ENCODE assay signal across 8 cellular contexts in the genomic region with DNA sequence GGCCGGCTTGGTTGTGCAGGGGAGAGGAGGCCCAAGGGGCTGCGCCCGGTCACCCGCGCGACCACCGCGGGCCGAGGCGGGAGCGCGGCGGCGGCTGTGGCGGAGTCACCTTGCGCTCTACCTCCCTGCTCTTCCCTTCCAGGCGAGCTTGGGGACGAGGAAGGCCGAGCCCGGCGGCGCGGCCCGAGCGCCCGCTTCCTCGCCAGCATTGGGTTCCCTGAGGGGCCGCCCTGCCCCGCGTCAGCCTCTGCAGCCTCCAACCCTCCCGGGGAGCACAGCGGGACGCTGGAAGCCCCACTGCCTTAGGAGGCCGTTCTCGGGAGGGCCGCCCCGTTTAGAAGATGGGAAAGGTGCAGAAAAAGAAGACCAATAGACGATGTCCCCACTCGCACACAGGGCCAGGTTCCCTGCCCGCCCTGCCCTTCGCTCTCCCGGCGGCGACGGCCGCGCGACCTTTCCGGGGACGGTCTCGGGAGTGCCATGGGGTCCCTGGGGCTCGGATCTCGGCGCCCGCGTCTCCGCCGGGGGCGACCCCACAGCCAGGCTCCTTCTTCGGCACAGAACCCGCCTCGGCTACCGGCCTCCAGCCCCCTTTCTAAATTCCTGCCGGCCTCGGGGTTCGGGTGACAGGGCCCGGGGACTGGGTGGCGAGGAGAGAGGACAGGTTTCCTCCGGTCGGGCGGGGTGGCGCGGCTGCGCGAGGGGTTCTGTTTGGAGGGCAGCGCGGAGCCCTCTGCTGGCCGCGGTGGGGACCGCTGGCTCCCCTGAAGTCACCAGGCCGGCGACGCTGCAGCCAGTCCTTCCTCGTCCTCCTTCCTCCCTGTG.
DNase-seq lines count a peak whose midpoint lies in the region; ATAC-seq, FAIRE-seq and TF ChIP-seq lines count a peak whose summit lies in the region.

No MANE protein-coding gene starts in this region.

- H3K79me2 ChIP-seq in HepG2 (ENCODE audit: insufficient read depth, low read length), result no peaks in the 10 kb centered on the region

- H3K9ac ChIP-seq in HepG2 (ENCODE audit: insufficient read depth, low read depth, low read length), result peak overlapping the region; percentile 93

- no peaks in the 10 kb centered on the region for H3K36me3 ChIP-seq in HepG2 (replicated peaks in 1 of 2; ENCODE audit: control insufficient read depth in 1 of 2, insufficient read depth in 2 of 2, low read length in 2 of 2)

- POLR2A ChIA-PET in HepG2 (lab: Yijun Ruan, JAX), result interaction anchor here (0.8 to 1.3 kb wide), 5 partner anchors 38 to 76 kb away, joined by 4 to 6 read pairs (median 4); no protein-coding TSS in a partner anchor

- peak overlapping the region; percentile 78 for H3K27ac ChIP-seq in HepG2 (ENCODE audit: extremely low read length, insufficient read depth, low read length)

- CTCF ChIA-PET in HepG2 (lab: Yijun Ruan, JAX; ENCODE audit: low intra/inter-chr PET ratio, low total read pairs), result interaction anchor here (0.7 to 2.2 kb wide), 4 partner anchors 54 to 169 kb away, joined by 3 to 30 read pairs (median 12); no protein-coding TSS in a partner anchor

- DNase-seq in AML-193 (lab: John Stamatoyannopoulos, UW), result peak; percentile 51 to 71
- DNase-seq in NCI-H510A treated with DMSO at 0.1 percent for 48 hours (lab: John Stamatoyannopoulos, UW), result peak; percentile 28
- peak; percentile 78 to 81 for DNase-seq in activated CD4-positive, alpha-beta T cell treated with anti-CD3 and anti-CD28 coated beads, Interleukin-2, amount 50 U/mL, for 4 hours
- peak; percentile 86 for DNase-seq in dermis blood vessel endothelial cell
- DNase-seq in HepG2 (ENCODE audit: low spot score), result peak; percentile 78
- DNase-seq in stimulated activated CD4-positive, alpha-beta T cell treated with anti-CD3 and anti-CD28 coated beads, Interleukin-2, amount 100 ng/mL, for 4 hours (ENCODE audit: low read depth), result peak; percentile 74

- H3K4me1 ChIP-seq in HepG2 (ENCODE audit: insufficient read depth, low read length), result peaks cover 38% of the 10 kb centered on the region

- BruUV-seq in HepG2 (replicated peaks; lab: Mats Ljungman, UMichigan), result TSS peak; percentile 85

- no peaks in the 10 kb centered on the region for H4K20me1 ChIP-seq in HepG2 (ENCODE audit: insufficient read depth, low read length)

- peak; percentile 96 for TF ChIP-seq RAD21 in HepG2 (CRISPR knock-in tag; IDR thresholded peaks at IDR 0.05)

- ATAC-seq in GM19025 (IDR thresholded peaks at IDR 0.05; ENCODE audit: low read depth, unreplicated experiment), result peak; percentile 98
- ATAC-seq in HG03280 (IDR thresholded peaks at IDR 0.05; ENCODE audit: unreplicated experiment), result peak; percentile 98
- ATAC-seq in HepG2, result peak; percentile 96

- H3K4me2 ChIP-seq in HepG2 (ENCODE audit: low read depth, low read length), result peak overlapping the region; percentile 89

- H2AFZ ChIP-seq in HepG2 (ENCODE audit: low read length), result no peak overlapping the region

- FAIRE-seq in HepG2 (lab: Jason Lieb, UNC), result peak; percentile 36

- intact Hi-C loops in HepG2 (cut with micrococcal nuclease; ENCODE audit: unreplicated experiment), result loop anchor here (1.0 to 5.0 kb wide), 5 partner anchors 36 to 170 kb away; partner anchors contain the start of gene UGGT1

- in situ Hi-C loops in HepG2 (cut with HindIII; ENCODE audit: extremely low pct_ligation_motif_present, low pct_unique_long_range_greater_than_20kb), result loop anchor here (10.0 kb wide), 1 partner anchor 58 kb away; no protein-coding TSS in a partner anchor

- TF ChIP-seq POLR2A in HepG2 (IDR thresholded peaks at IDR 0.05; ENCODE audit: insufficient read depth in 1 of 2, low read depth in 2 of 2, low read length in 2 of 2), result peak; percentile 45 to 64; a peak in 2 of 4 replicates

- peak; percentile 99 for TF ChIP-seq CTCF in HepG2 (CRISPR knock-in tag; IDR thresholded peaks at IDR 0.05)

- H3K9me3 ChIP-seq in HepG2 (ENCODE audit: low read length), result no peaks in the 10 kb centered on the region

- 5% methylated on average over 56 of the region's 84 CpGs for WGBS in HepG2 (ENCODE audit: low lambda C conversion rate)

- TF ChIP-seq EP300 in HepG2 (IDR thresholded peaks at IDR 0.05; ENCODE audit: low read depth in 2 of 2, low read length in 2 of 2) (peak in 1 of 2 experiments; percentile 20; a peak in 1 of 4 replicates), HepG2 (CRISPR knock-in tag; IDR thresholded peaks at IDR 0.05; ENCODE audit: borderline replicate concordance) (no peak; the same call in 1 of the 2 replicates)

- H3K4me3 ChIP-seq in HepG2 (replicated peaks in 1 of 3; ENCODE audit: insufficient read depth in 1 of 3, low read depth in 2 of 3, low read length in 3 of 3), result peak overlapping the region; percentile 71 to 89 (median 72)

- no peaks in the 10 kb centered on the region for H3K27me3 ChIP-seq in HepG2 (ENCODE audit: control insufficient read depth in 1 of 2, insufficient read depth in 2 of 2, low read length in 2 of 2)

TF ChIP-seq in HepG2, 621 proteins besides CTCF, POLR2A, EP300 and RAD21 (continues in another document):
- TF ChIP-seq ZNF615 (CRISPR knock-in tag; IDR thresholded peaks at IDR 0.05; ENCODE audit: borderline replicate concordance) (no peak), PLRG1 (conservative IDR thresholded peaks at IDR 0.05) (no peak), ZNF724P (CRISPR knock-in tag; IDR thresholded peaks at IDR 0.05; ENCODE audit: borderline replicate concordance) (peak; percentile 37; the same call in 1 of the 2 replicates), ZNF746 (CRISPR knock-in tag; IDR thresholded peaks at IDR 0.05) (no peak; the same call in 1 of the 2 replicates), ZNF367 (CRISPR knock-in tag; IDR thresholded peaks at IDR 0.05; ENCODE audit: borderline replicate concordance) (no peak), YEATS4 (CRISPR knock-in tag; IDR thresholded peaks at IDR 0.05; ENCODE audit: borderline replicate concordance) (no peak; the same call in 1 of the 2 replicates), ZNF768 (CRISPR knock-in tag; IDR thresholded peaks at IDR 0.05) (peak; percentile 78), MEIS1 (CRISPR knock-in tag; IDR thresholded peaks at IDR 0.05; ENCODE audit: borderline replicate concordance) (peak; percentile 93), ZFY (CRISPR knock-in tag; IDR thresholded peaks at IDR 0.05) (peak; percentile 91), FOXA3 (CRISPR knock-in tag; IDR thresholded peaks at IDR 0.05) (peak; percentile 61), BRCA1 (CRISPR knock-in tag; IDR thresholded peaks at IDR 0.05) (0 out of 2 replicates have a peak, but pooled peaks have one; percentile 75), ATF7 (IDR thresholded peaks at IDR 0.05) (no peak), ATF7 (CRISPR knock-in tag; IDR thresholded peaks at IDR 0.05) (no peak; the same call in 1 of the 2 replicates)
- TF ChIP-seq, protein P1, sequence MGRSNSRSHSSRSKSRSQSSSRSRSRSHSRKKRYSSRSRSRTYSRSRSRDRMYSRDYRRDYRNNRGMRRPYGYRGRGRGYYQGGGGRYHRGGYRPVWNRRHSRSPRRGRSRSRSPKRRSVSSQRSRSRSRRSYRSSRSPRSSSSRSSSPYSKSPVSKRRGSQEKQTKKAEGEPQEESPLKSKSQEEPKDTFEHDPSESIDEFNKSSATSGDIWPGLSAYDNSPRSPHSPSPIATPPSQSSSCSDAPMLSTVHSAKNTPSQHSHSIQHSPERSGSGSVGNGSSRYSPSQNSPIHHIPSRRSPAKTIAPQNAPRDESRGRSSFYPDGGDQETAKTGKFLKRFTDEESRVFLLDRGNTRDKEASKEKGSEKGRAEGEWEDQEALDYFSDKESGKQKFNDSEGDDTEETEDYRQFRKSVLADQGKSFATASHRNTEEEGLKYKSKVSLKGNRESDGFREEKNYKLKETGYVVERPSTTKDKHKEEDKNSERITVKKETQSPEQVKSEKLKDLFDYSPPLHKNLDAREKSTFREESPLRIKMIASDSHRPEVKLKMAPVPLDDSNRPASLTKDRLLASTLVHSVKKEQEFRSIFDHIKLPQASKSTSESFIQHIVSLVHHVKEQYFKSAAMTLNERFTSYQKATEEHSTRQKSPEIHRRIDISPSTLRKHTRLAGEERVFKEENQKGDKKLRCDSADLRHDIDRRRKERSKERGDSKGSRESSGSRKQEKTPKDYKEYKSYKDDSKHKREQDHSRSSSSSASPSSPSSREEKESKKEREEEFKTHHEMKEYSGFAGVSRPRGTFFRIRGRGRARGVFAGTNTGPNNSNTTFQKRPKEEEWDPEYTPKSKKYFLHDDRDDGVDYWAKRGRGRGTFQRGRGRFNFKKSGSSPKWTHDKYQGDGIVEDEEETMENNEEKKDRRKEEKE (IDR thresholded peaks at IDR 0.05), result no peak
- TF ChIP-seq, protein P2, sequence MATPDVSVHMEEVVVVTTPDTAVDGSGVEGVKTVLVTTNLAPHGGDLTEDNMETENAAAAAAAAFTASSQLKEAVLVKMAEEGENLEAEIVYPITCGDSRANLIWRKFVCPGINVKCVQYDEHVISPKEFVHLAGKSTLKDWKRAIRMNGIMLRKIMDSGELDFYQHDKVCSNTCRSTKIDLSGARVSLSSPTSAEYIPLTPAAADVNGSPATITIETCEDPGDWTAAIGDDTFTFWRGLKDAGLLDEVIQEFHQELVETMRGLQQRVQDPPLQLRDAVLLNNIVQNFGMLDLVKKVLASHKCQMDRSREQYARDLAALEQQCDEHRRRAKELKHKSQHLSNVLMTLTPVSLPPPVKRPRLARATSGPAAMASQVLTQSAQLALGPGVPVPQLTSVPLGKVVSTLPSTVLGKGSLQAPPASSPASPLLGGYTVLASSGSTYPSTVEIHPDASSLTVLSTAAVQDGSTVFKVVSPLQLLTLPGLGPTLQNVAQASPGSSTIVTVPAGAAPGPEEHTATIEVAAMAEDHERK (CRISPR knock-in tag; IDR thresholded peaks at IDR 0.05; ENCODE audit: low read depth), result no peak
- TF ChIP-seq, protein P3, sequence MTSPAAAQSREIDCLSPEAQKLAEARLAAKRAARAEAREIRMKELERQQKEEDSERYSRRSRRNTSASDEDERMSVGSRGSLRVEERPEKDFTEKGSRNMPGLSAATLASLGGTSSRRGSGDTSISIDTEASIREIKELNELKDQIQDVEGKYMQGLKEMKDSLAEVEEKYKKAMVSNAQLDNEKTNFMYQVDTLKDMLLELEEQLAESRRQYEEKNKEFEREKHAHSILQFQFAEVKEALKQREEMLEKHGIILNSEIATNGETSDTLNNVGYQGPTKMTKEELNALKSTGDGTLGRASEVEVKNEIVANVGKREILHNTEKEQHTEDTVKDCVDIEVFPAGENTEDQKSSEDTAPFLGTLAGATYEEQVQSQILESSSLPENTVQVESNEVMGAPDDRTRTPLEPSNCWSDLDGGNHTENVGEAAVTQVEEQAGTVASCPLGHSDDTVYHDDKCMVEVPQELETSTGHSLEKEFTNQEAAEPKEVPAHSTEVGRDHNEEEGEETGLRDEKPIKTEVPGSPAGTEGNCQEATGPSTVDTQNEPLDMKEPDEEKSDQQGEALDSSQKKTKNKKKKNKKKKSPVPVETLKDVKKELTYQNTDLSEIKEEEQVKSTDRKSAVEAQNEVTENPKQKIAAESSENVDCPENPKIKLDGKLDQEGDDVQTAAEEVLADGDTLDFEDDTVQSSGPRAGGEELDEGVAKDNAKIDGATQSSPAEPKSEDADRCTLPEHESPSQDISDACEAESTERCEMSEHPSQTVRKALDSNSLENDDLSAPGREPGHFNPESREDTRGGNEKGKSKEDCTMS (CRISPR knock-in tag; conservative IDR thresholded peaks at IDR 0.05), result peak; percentile 75; the same call in 1 of the 2 replicates

Comparison
In these comparisons a context has a peak if more than half of its experiments do, and no peak if none do; other contexts are left out.
1. Peak in every context shown above with its lines: DNase-seq, ATAC-seq, H3K4me3 ChIP-seq and H3K27ac ChIP-seq.
2. DNase-seq: peak in every context shown above with its lines; median percentile 86 in dermis blood vessel endothelial cell; 80 in activated CD4-positive, alpha-beta T cell treated with anti-CD3 and anti-CD28 coated beads, Interleukin-2, amount 50 U/mL, for 4 hours; 78 in HepG2; 74 in stimulated activated CD4-positive, alpha-beta T cell treated with anti-CD3 and anti-CD28 coated beads, Interleukin-2, amount 100 ng/mL, for 4 hours; 61 in AML-193; 28 in NCI-H510A treated with DMSO at 0.1 percent for 48 hours.